ENCODE assay signal across 21 cellular contexts in genomic region chr2:211468881-211469280, GRCh38.
DNase-seq lines count a peak whose midpoint lies in the region; ATAC-seq and TF ChIP-seq lines count a peak whose summit lies in the region.
"Had no signal": no experiment of that assay in that cellular context is flagged by ENCODE, and none has a peak within 500 bp of the region (broad histone marks: within the 10 kb centered on the region; RNA-seq: fewer than 3 reads in every experiment).

No MANE protein-coding gene starts in this region.

- no peak overlapping the region for H3K4me2 ChIP-seq in hepatocyte
- H3K4me2 ChIP-seq: BLaER1 had no signal

- no peak overlapping the region for H3K27ac ChIP-seq in hepatocyte
- H3K27ac ChIP-seq: 22Rv1, BLaER1 had no signal

- H3K27me3 Mint-ChIP-seq in T-helper 17 cell, result no peaks in the 10 kb centered on the region
- H3K27me3 Mint-ChIP-seq: CD8-positive, alpha-beta memory T cell; T-cell had no signal

- H3K9me3 ChIP-seq in hepatocyte (ENCODE audit: low read depth) (no peaks in the 10 kb centered on the region), neuron (ENCODE audit: low read length) (no peaks in the 10 kb centered on the region), T-helper 17 cell (ENCODE audit: control insufficient read depth, low read length, poor library complexity, severe bottlenecking) (no peaks in the 10 kb centered on the region)
- H3K9me3 ChIP-seq: BLaER1, MG63 had no signal

- H3K4me3 ChIP-seq in hepatocyte (no peak overlapping the region), neuron (ENCODE audit: low read length) (no peak overlapping the region)
- H3K4me3 ChIP-seq: BLaER1, MG63 had no signal

- no peak overlapping the region for H3K4me3 Mint-ChIP-seq in T-helper 17 cell
- H3K4me3 Mint-ChIP-seq: CD8-positive, alpha-beta memory T cell; T-cell had no signal

- no peaks in the 10 kb centered on the region for H3K79me2 ChIP-seq in hepatocyte

- no peak for TF ChIP-seq CTCF in hepatocyte (IDR thresholded peaks at IDR 0.05; ENCODE audit: poor library complexity)

- H2AFZ ChIP-seq in hepatocyte, result no peak overlapping the region
- peak overlapping the region; percentile 24 for H2AFZ ChIP-seq in neuron (ENCODE audit: low read depth, low read length)

- H3K27me3 ChIP-seq in hepatocyte (no peaks in the 10 kb centered on the region), neuron (ENCODE audit: insufficient read depth, low read length) (no peaks in the 10 kb centered on the region)
- H3K27me3 ChIP-seq: BLaER1, MG63 had no signal

- H3K4me1 ChIP-seq in hepatocyte (ENCODE audit: insufficient read depth), result peaks cover 10% of the 10 kb centered on the region
- H3K4me1 ChIP-seq in neuron (ENCODE audit: insufficient read depth, low read length), result peaks cover 28% of the 10 kb centered on the region
- H3K4me1 ChIP-seq: BLaER1 had no signal

- H3K9me2 ChIP-seq in hepatocyte (replicated peaks; ENCODE audit: insufficient read depth), result no peaks in the 10 kb centered on the region

- peak; percentile 28 for DNase-seq in NCI-H1092 treated with DMSO at 0.1 percent for 48 hours (lab: John Stamatoyannopoulos, UW)
- no peak for DNase-seq in NCI-H1092 (lab: John Stamatoyannopoulos, UW)
- DNase-seq in NCI-H2227 (lab: John Stamatoyannopoulos, UW; ENCODE audit: unreplicated experiment), result peak; percentile 43
- peak; percentile 9 for DNase-seq in hepatocyte (ENCODE audit: low spot score)
- no peak for DNase-seq in T-helper 17 cell
- DNase-seq in NCI-H1694 treated with DMSO at 0.1 percent for 48 hours (lab: John Stamatoyannopoulos, UW), result no peak
- DNase-seq: CD8-positive, alpha-beta memory T cell; DND-41; GF-D8; GOT3; KG1; MG63; NCI-H1105 treated with DMSO at 0.1 percent for 48 hours; NCI-H2029; NCI-H226; NCI-H69; T-cell had no signal

- H3K27ac Mint-ChIP-seq in T-helper 17 cell, result no peak overlapping the region
- H3K27ac Mint-ChIP-seq: CD8-positive, alpha-beta memory T cell; T-cell had no signal

- no peaks in the 10 kb centered on the region for H3K4me1 Mint-ChIP-seq in T-helper 17 cell
- H3K4me1 Mint-ChIP-seq: CD8-positive, alpha-beta memory T cell; T-cell had no signal

- WGBS in hepatocyte (ENCODE audit: low lambda C conversion rate, missing lambda C conversion rate), result 35% methylated on average over 4 of the region's 4 CpGs

- H4K20me1 ChIP-seq in hepatocyte (ENCODE audit: insufficient read depth, poor library complexity, severe bottlenecking), result no peaks in the 10 kb centered on the region
- H4K20me1 ChIP-seq: BLaER1 had no signal

- no peaks in the 10 kb centered on the region for H3K36me3 Mint-ChIP-seq in T-helper 17 cell (ENCODE audit: low read depth)
- H3K36me3 Mint-ChIP-seq: CD8-positive, alpha-beta memory T cell; T-cell had no signal

- ATAC-seq in T-helper 17 cell (no peak), GM21390 (IDR thresholded peaks at IDR 0.05; ENCODE audit: unreplicated experiment) (no peak)
- ATAC-seq: T-cell had no signal

- no peaks in the 10 kb centered on the region for H3K36me3 ChIP-seq in hepatocyte (replicated peaks; ENCODE audit: insufficient read depth, low read depth)
- H3K36me3 ChIP-seq in neuron (ENCODE audit: insufficient read depth, low read length), result no peaks in the 10 kb centered on the region
- H3K36me3 ChIP-seq: BLaER1, MG63 had no signal

Comparison
In these comparisons a context has a peak if more than half of its experiments do, and no peak if none do; other contexts are left out.
1. DNase-seq: peak in NCI-H1092 treated with DMSO at 0.1 percent for 48 hours (single experiment), NCI-H2227 (single experiment) and hepatocyte (single experiment); none in NCI-H1092 (single experiment), T-helper 17 cell (0 of 3) and NCI-H1694 treated with DMSO at 0.1 percent for 48 hours (single experiment).